12 cellular contexts compared by ENCODE assay signal in genomic region chr10:14562615-14563214, GRCh38.
DNase-seq lines count a peak whose midpoint lies in the region; ATAC-seq and TF ChIP-seq lines count a peak whose summit lies in the region.
"Had no signal": no experiment of that assay in that cellular context is flagged by ENCODE, and none has a peak within 500 bp of the region (broad histone marks: within the 10 kb centered on the region; RNA-seq: fewer than 3 reads in every experiment).

No MANE protein-coding gene starts in this region.

- no peaks in the 10 kb centered on the region for H3K9me2 ChIP-seq in Loucy (replicated peaks; ENCODE audit: low read depth, low read length)

- H3K4me2 ChIP-seq in Loucy (ENCODE audit: low read depth, low read length, poor library complexity, severe bottlenecking) = peak overlapping the region; percentile 62

- peaks cover 87% of the 10 kb centered on the region for H3K36me3 Mint-ChIP-seq in Caco-2 (ENCODE audit: insufficient read depth, unreplicated experiment)
- H3K36me3 Mint-ChIP-seq in central memory CD8-positive, alpha-beta T cell (ENCODE audit: insufficient read depth) = peaks cover 42% of the 10 kb centered on the region

- H3K4me1 Mint-ChIP-seq in Caco-2 (ENCODE audit: low read depth, unreplicated experiment) = peaks cover 64% of the 10 kb centered on the region
- peaks cover 96% of the 10 kb centered on the region for H3K4me1 Mint-ChIP-seq in central memory CD8-positive, alpha-beta T cell

- CTCF ChIA-PET in Caco-2 (lab: Charles Lee) = interaction anchor here (0.9 kb wide), 1 partner anchor 12 kb away, joined by 3 read pairs; no protein-coding TSS in a partner anchor

- no peaks in the 10 kb centered on the region; the same call in 1 of the 2 replicates for H3F3A ChIP-seq in Loucy (ENCODE audit: low read depth)

- peak overlapping the region; percentile 52 for H3K9ac ChIP-seq in Loucy (ENCODE audit: low read depth, low read length, poor library complexity, severe bottlenecking)

- no TSS peak for BruUV-seq in Caco-2 (replicated peaks; lab: Mats Ljungman, UMichigan)

- no peaks in the 10 kb centered on the region for H3K9me3 Mint-ChIP-seq in Caco-2 (ENCODE audit: unreplicated experiment)
- H3K9me3 Mint-ChIP-seq in central memory CD8-positive, alpha-beta T cell = peaks cover 5% of the 10 kb centered on the region

- TF ChIP-seq CTCF in Caco-2 (IDR thresholded peaks at IDR 0.05; ENCODE audit: insufficient read depth in 1 of 2, low read depth in 1 of 2, low read length in 1 of 2, severe bottlenecking in 1 of 2, unreplicated experiment in 1 of 2) = no peak
- TF ChIP-seq CTCF in Loucy (conservative IDR thresholded peaks at IDR 0.05; ENCODE audit: low read length) = no peak
- no peak for TF ChIP-seq CTCF in neutrophil (IDR thresholded peaks at IDR 0.05)

- no peak overlapping the region for H3K4me3 Mint-ChIP-seq in Caco-2 (ENCODE audit: unreplicated experiment)
- peak overlapping the region; percentile 81 for H3K4me3 Mint-ChIP-seq in central memory CD8-positive, alpha-beta T cell

- H2AFZ ChIP-seq in Loucy (ENCODE audit: low read length) = no peak overlapping the region

- POLR2A ChIA-PET in Caco-2 (lab: Charles Lee) = interaction anchor here (1.0 kb wide), 2 partner anchors 16 to 33 kb away, joined by 3 to 8 read pairs; no protein-coding TSS in a partner anchor

- peaks cover 4% of the 10 kb centered on the region for H3K36me3 ChIP-seq in Caco-2 (ENCODE audit: control insufficient read depth, insufficient read depth, low read length)
- H3K36me3 ChIP-seq in Loucy (ENCODE audit: insufficient read depth, low read length) = peaks cover 3% of the 10 kb centered on the region; the same call in 1 of the 2 replicates
- peaks cover 10% of the 10 kb centered on the region for H3K36me3 ChIP-seq in neutrophil
- H3K36me3 ChIP-seq: suprapubic skin had no signal

- no peaks in the 10 kb centered on the region for H3K27me3 Mint-ChIP-seq in Caco-2 (ENCODE audit: insufficient read depth, unreplicated experiment)
- no peaks in the 10 kb centered on the region for H3K27me3 Mint-ChIP-seq in central memory CD8-positive, alpha-beta T cell

- intact Hi-C loops in Caco-2 (cut with micrococcal nuclease; ENCODE audit: unreplicated experiment) = no loop called here

- ATAC-seq in central memory CD8-positive, alpha-beta T cell (replicated peaks; ENCODE audit: extremely low read depth, poor library complexity, severe bottlenecking) = no peak
- no peak for ATAC-seq in HG02610 (IDR thresholded peaks at IDR 0.05; ENCODE audit: unreplicated experiment)
- ATAC-seq in HG03025 (IDR thresholded peaks at IDR 0.05; ENCODE audit: low FRiP score, unreplicated experiment) = no peak

- H3K27me3 ChIP-seq in Caco-2 (replicated peaks; ENCODE audit: control insufficient read depth, insufficient read depth, low read length) (no peaks in the 10 kb centered on the region), Loucy (ENCODE audit: insufficient read depth, low read length, poor library complexity, severe bottlenecking) (no peaks in the 10 kb centered on the region), neutrophil (no peaks in the 10 kb centered on the region)
- H3K27me3 ChIP-seq: ascending aorta, suprapubic skin had no signal

- DNase-seq in Caco-2 (no peak), NCI-H2029 treated with DMSO at 0.1 percent for 48 hours (lab: John Stamatoyannopoulos, UW) (no peak)
- DNase-seq in central memory CD8-positive, alpha-beta T cell (ENCODE audit: low spot score in 2 of 2) = no peak
- DNase-seq: DMS79 treated with DMSO at 0.1 percent for 48 hours; NCI-H2107; stimulated activated CD4-positive, alpha-beta T cell treated with anti-CD3 and anti-CD28 coated beads, Interleukin-2, amount 100 ng/mL, for 24 hours had no signal

- H3K4me3 ChIP-seq in Caco-2 (ENCODE audit: low read depth, low read length) (no peak overlapping the region), Loucy (ENCODE audit: low read length, poor library complexity, severe bottlenecking) (peak overlapping the region; percentile 54), neutrophil (ENCODE audit: low read depth in 1 of 2, low read length in 1 of 2) (no peak overlapping the region)
- H3K4me3 ChIP-seq: ascending aorta, suprapubic skin had no signal

- H3K27ac ChIP-seq in neutrophil = peak overlapping the region; percentile 95
- H3K27ac ChIP-seq: ascending aorta, suprapubic skin had no signal

- H3K4me1 ChIP-seq in Caco-2 (peaks cover 61% of the 10 kb centered on the region), Loucy (ENCODE audit: insufficient read depth, low read length, poor library complexity, severe bottlenecking) (peaks cover 66% of the 10 kb centered on the region), neutrophil (ENCODE audit: control insufficient read depth in 1 of 2, insufficient read depth in 1 of 2, low read depth in 1 of 2, low read length in 1 of 2) (peaks cover 93 to 94% of the 10 kb centered on the region in 2 experiments)
- H3K4me1 ChIP-seq: ascending aorta had no signal

- H4K20me1 ChIP-seq in Loucy (ENCODE audit: insufficient read depth, low read length, poor library complexity, severe bottlenecking) = peaks cover 17% of the 10 kb centered on the region

- peaks cover 47% of the 10 kb centered on the region for H3K79me2 ChIP-seq in Loucy (ENCODE audit: insufficient read depth, low read length)

- H3K27ac Mint-ChIP-seq in Caco-2 (ENCODE audit: unreplicated experiment) = peak overlapping the region; percentile 36
- peak overlapping the region; percentile 97 for H3K27ac Mint-ChIP-seq in central memory CD8-positive, alpha-beta T cell (ENCODE audit: low read depth)

- H3K9me3 ChIP-seq in Caco-2 (no peaks in the 10 kb centered on the region), Loucy (ENCODE audit: insufficient read depth, low read depth, low read length) (no peaks in the 10 kb centered on the region), neutrophil (no peaks in the 10 kb centered on the region)
- H3K9me3 ChIP-seq: ascending aorta, suprapubic skin had no signal
